ENCODE assay signal across 9 cellular contexts in genomic region chr14:31270196-31270772, GRCh38.
DNase-seq lines count a peak whose midpoint lies in the region; ATAC-seq, FAIRE-seq and TF ChIP-seq lines count a peak whose summit lies in the region.
"Had no signal": no experiment of that assay in that cellular context is flagged by ENCODE, and none has a peak within 500 bp of the region (broad histone marks: within the 10 kb centered on the region; RNA-seq: fewer than 3 reads in every experiment).

No MANE protein-coding gene starts in this region.

- H3K27me3 ChIP-seq in DOHH2 (ENCODE audit: control insufficient read depth, low read length), result no peaks in the 10 kb centered on the region
- no peaks in the 10 kb centered on the region for H3K27me3 ChIP-seq in left lung
- no peaks in the 10 kb centered on the region for H3K27me3 ChIP-seq in dorsolateral prefrontal cortex

- peaks cover 4% of the 10 kb centered on the region for H3K9me3 Mint-ChIP-seq in activated CD8-positive, alpha-beta T cell treated with anti-CD3 and anti-CD28 coated beads, Interleukin-2, amount 10 ng/mL, durations not matched to agents 7 days and 5 days (ENCODE audit: insufficient read depth)

- peak overlapping the region; percentile 14 for H3K27ac Mint-ChIP-seq in activated CD8-positive, alpha-beta T cell treated with anti-CD3 and anti-CD28 coated beads, Interleukin-2, amount 10 ng/mL, durations not matched to agents 7 days and 5 days

- H4K20me1 ChIP-seq in DOHH2 (ENCODE audit: control insufficient read depth, insufficient read depth, low read depth, low read length), result no peaks in the 10 kb centered on the region

- no peak for TF ChIP-seq POLR2A in GM12891 (IDR thresholded peaks at IDR 0.05; ENCODE audit: low read depth, low read length)

- H3K4me3 Mint-ChIP-seq in activated CD8-positive, alpha-beta T cell treated with anti-CD3 and anti-CD28 coated beads, Interleukin-2, amount 10 ng/mL, durations not matched to agents 7 days and 5 days, result no peak overlapping the region

- POLR2A ChIA-PET in HEK293 (lab: Yijun Ruan, JAX), result no interaction called here
- POLR2A ChIA-PET in activated CD8-positive, alpha-beta T cell treated with anti-CD3 and anti-CD28 coated beads, Interleukin-2, amount 10 ng/mL, durations not matched to agents 7 days and 5 days (lab: Charles Lee), result no interaction called here

- intact Hi-C loops in left lung (cut with DNase I) (no loop called here), dorsolateral prefrontal cortex (cut with DNase I) (no loop called here)

- H3K4me1 ChIP-seq in DOHH2 (ENCODE audit: control insufficient read depth, low read length) (peaks cover 5% of the 10 kb centered on the region; the same call in 1 of the 2 replicates), HEK293 (ENCODE audit: control insufficient read depth, insufficient read depth, low read length) (no peaks in the 10 kb centered on the region), left lung (no peaks in the 10 kb centered on the region)
- H3K4me1 ChIP-seq: psoas muscle had no signal

- H3K27ac ChIP-seq in DOHH2 (ENCODE audit: low read depth, low read length) (no peak overlapping the region), HEK293 (ENCODE audit: extremely low read depth, low read depth, low read length) (no peak overlapping the region), left lung (no peak overlapping the region), dorsolateral prefrontal cortex (no peak overlapping the region)
- H3K27ac ChIP-seq: psoas muscle had no signal

- no peak for FAIRE-seq in GM12891 (lab: Jason Lieb, UNC)

- H3K9me3 ChIP-seq in DOHH2 (ENCODE audit: control insufficient read depth, insufficient read depth, low read length) (peaks cover 19% of the 10 kb centered on the region), HEK293 (ENCODE audit: control insufficient read depth, insufficient read depth, low read depth, low read length) (no peaks in the 10 kb centered on the region), left lung (peaks cover 0 to 9% of the 10 kb centered on the region in 2 donors)
- H3K9me3 ChIP-seq: psoas muscle had no signal

- no peak overlapping the region for H3K4me2 ChIP-seq in DOHH2 (ENCODE audit: low read length)

- no peaks in the 10 kb centered on the region for H3K36me3 Mint-ChIP-seq in activated CD8-positive, alpha-beta T cell treated with anti-CD3 and anti-CD28 coated beads, Interleukin-2, amount 10 ng/mL, durations not matched to agents 7 days and 5 days (ENCODE audit: low read depth)

- CTCF ChIA-PET in HEK293 (lab: Yijun Ruan, JAX), result interaction anchor here (0.6 kb wide), 1 partner anchor 10 kb away, joined by 4 read pairs; no protein-coding TSS in a partner anchor
- CTCF ChIA-PET in activated CD8-positive, alpha-beta T cell treated with anti-CD3 and anti-CD28 coated beads, Interleukin-2, amount 10 ng/mL, durations not matched to agents 7 days and 5 days (lab: Charles Lee), result interaction anchor here (1.0 to 1.1 kb wide), 2 partner anchors 13 to 80 kb away, joined by 3 read pairs; no protein-coding TSS in a partner anchor

- TF ChIP-seq CTCF in DOHH2 (IDR thresholded peaks at IDR 0.05; ENCODE audit: low read depth, low read length, poor library complexity, severe bottlenecking) (peak; percentile 52), HEK293 (tag by site-specific recombination; IDR thresholded peaks at IDR 0.05) (no peak), left lung (IDR thresholded peaks at IDR 0.05) (peak; percentile 13 to 25), dorsolateral prefrontal cortex (IDR thresholded peaks at IDR 0.05 in 54 of 56, conservative IDR thresholded peaks at IDR 0.05 in 2 of 56; ENCODE audit: low read depth in 1 of 56, partially characterized antibody in 56 of 56) (peak in 1 of 56 donors; percentile 10)

- no peaks in the 10 kb centered on the region for H3K79me2 ChIP-seq in DOHH2 (ENCODE audit: control insufficient read depth, low read length)

- ATAC-seq in activated CD8-positive, alpha-beta T cell treated with anti-CD3 and anti-CD28 coated beads, Interleukin-2, amount 10 ng/mL, durations not matched to agents 7 days and 5 days, result no peak
- ATAC-seq in left lung (peak; percentile 22), HG03439 (IDR thresholded peaks at IDR 0.05; ENCODE audit: unreplicated experiment) (no peak)

- H3K4me3 ChIP-seq in DOHH2 (ENCODE audit: low read length) (no peak overlapping the region), HEK293 (ENCODE audit: low read depth, low read length) (no peak overlapping the region), left lung (no peak overlapping the region), dorsolateral prefrontal cortex (no peak overlapping the region)
- H3K4me3 ChIP-seq: psoas muscle had no signal

- no peaks in the 10 kb centered on the region for H3F3A ChIP-seq in DOHH2 (ENCODE audit: control insufficient read depth, insufficient read depth)

- H3K27me3 Mint-ChIP-seq in activated CD8-positive, alpha-beta T cell treated with anti-CD3 and anti-CD28 coated beads, Interleukin-2, amount 10 ng/mL, durations not matched to agents 7 days and 5 days (ENCODE audit: low read depth), result no peaks in the 10 kb centered on the region

- H3K36me3 ChIP-seq in DOHH2 (ENCODE audit: control insufficient read depth, low read length) (no peaks in the 10 kb centered on the region), HEK293 (ENCODE audit: control insufficient read depth in 2 of 2, insufficient read depth in 1 of 2, low read length in 2 of 2) (no peaks in the 10 kb centered on the region), left lung (no peaks in the 10 kb centered on the region)

- no peaks in the 10 kb centered on the region for H3K9me2 ChIP-seq in DOHH2 (replicated peaks; ENCODE audit: control insufficient read depth, low read length)

- peaks cover 8% of the 10 kb centered on the region for H3K4me1 Mint-ChIP-seq in activated CD8-positive, alpha-beta T cell treated with anti-CD3 and anti-CD28 coated beads, Interleukin-2, amount 10 ng/mL, durations not matched to agents 7 days and 5 days (ENCODE audit: low read depth)

- no peak for DNase-seq in activated CD8-positive, alpha-beta T cell treated with anti-CD3 and anti-CD28 coated beads, Interleukin-2, amount 10 ng/mL, durations not matched to agents 7 days and 5 days
- DNase-seq in left lung (no peak), dorsolateral prefrontal cortex (no peak), hepatic stellate cell (ENCODE audit: low spot score) (no peak), GM12891 (ENCODE audit: insufficient read length, low spot score) (no peak)

TF ChIP-seq in HEK293, 187 proteins besides CTCF, POLR2A, EP300 and RAD21 (continues in another document):
- TF ChIP-seq ZBTB48 (tag by site-specific recombination; IDR thresholded peaks at IDR 0.05), result no peak
- no peak for TF ChIP-seq MEIS1 (CRISPR knock-in tag; IDR thresholded peaks at IDR 0.05; ENCODE audit: borderline replicate concordance)
- no peak for TF ChIP-seq BCL6B (tag by site-specific recombination; IDR thresholded peaks at IDR 0.05)
- TF ChIP-seq ZNF292 (tag by site-specific recombination; IDR thresholded peaks at IDR 0.05; ENCODE audit: borderline replicate concordance, low read depth), result no peak
- TF ChIP-seq SETDB1 (IDR thresholded peaks at IDR 0.05; ENCODE audit: insufficient read length, low read length), result peak; percentile 59

TF ChIP-seq in GM12891, 5 proteins besides CTCF, POLR2A, EP300 and RAD21:
- TF ChIP-seq POLR2AphosphoS5 (IDR thresholded peaks at IDR 0.05; ENCODE audit: low read depth, low read length) (no peak), TAF1 (IDR thresholded peaks at IDR 0.05; ENCODE audit: low read depth, low read length) (no peak), POU2F2 (IDR thresholded peaks at IDR 0.05; ENCODE audit: low read depth, low read length) (no peak), SPI1 (IDR thresholded peaks at IDR 0.05; ENCODE audit: low read depth, low read length) (no peak), PAX5 (IDR thresholded peaks at IDR 0.05; ENCODE audit: insufficient read depth, low read length, severe bottlenecking) (no peak)
